Comparison of ENCODE assay signal across 8 cellular contexts in the genomic region with DNA sequence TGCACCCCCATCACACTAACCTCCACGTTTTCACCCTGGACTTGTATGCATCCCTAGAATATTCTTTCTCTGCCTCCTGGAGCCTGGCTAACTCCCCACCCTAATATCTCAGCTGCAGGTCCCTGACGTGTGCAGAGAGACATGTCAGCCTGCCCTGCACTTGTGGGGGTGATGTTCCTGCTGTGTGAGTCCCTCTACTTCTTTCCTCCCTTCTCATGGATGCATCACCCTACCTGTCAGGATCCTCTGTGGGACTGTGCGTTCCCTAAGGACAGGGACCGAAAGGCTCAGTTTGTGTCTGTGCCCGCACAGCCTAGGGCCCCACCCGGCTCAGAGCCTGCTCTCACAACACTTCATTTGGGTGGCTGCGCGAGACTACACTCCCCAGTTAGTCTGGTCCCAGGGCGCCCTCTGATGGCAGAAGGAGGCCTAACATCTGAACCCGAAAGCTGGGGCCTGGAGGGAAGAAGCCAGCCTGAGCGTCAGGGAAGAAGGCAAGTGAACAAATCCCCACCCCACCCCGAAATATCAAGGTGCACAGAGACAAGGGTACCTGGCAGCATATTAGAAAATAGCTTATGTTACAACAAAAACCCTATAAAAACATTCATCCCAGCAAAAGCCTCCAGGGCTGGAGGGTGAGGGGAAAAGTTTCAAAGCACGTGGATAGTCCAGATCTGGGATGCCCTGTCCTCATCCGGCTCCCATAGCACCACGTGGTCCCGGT. TPM values are rescaled to one million over a fixed set of nuclear protein-coding genes. Genes with fewer than 3 reads are reported as not detected.
DNase-seq lines count a peak whose midpoint lies in the region; ATAC-seq and TF ChIP-seq lines count a peak whose summit lies in the region.

No MANE protein-coding gene starts in this region.

- peaks cover 18% of the 10 kb centered on the region for H3K36me3 ChIP-seq in lower lobe of right lung

- H3K4me3 ChIP-seq in lower lobe of right lung, result peak overlapping the region; percentile 9

- TF ChIP-seq CTCF in lower lobe of right lung (IDR thresholded peaks at IDR 0.05), result peak; percentile 91

- no peaks in the 10 kb centered on the region for H3K27me3 Mint-ChIP-seq in dendritic cell treated with granulocyte-macrophage colony-stimulating factor and Interleukin-4, amounts not matched to agents 40 ng/mL and 50 ng/mL, for 4 days

- H3K4me3 Mint-ChIP-seq in dendritic cell treated with granulocyte-macrophage colony-stimulating factor and Interleukin-4, amounts not matched to agents 40 ng/mL and 50 ng/mL, for 4 days, result peak overlapping the region; percentile 58

- peaks cover 16% of the 10 kb centered on the region for H3K4me1 ChIP-seq in lower lobe of right lung

- intact Hi-C loops in dendritic cell treated with granulocyte-macrophage colony-stimulating factor and Interleukin-4, amounts not matched to agents 40 ng/mL and 50 ng/mL, for 4 days (cut with micrococcal nuclease), result loop anchor here (1.0 to 5.0 kb wide), 4 partner anchors 15 to 214 kb away; partner anchors contain the start of genes C1orf232, UBXN11 and ZNF593
- intact Hi-C loops in lower lobe of right lung (cut with DNase I), result no loop called here

- H3K27ac Mint-ChIP-seq in dendritic cell treated with granulocyte-macrophage colony-stimulating factor and Interleukin-4, amounts not matched to agents 40 ng/mL and 50 ng/mL, for 4 days, result peak overlapping the region; percentile 85

- no peaks in the 10 kb centered on the region for H3K9me3 Mint-ChIP-seq in dendritic cell treated with granulocyte-macrophage colony-stimulating factor and Interleukin-4, amounts not matched to agents 40 ng/mL and 50 ng/mL, for 4 days

- H3K27me3 ChIP-seq in lower lobe of right lung (ENCODE audit: low read depth), result no peaks in the 10 kb centered on the region

- ATAC-seq in HG03108 (IDR thresholded peaks at IDR 0.05; ENCODE audit: unreplicated experiment), result peak; percentile 35
- peak; percentile 86 to 92 for ATAC-seq in lower lobe of right lung
- no peak for ATAC-seq in HG03139 (IDR thresholded peaks at IDR 0.05; ENCODE audit: unreplicated experiment)

- H3K9me3 ChIP-seq in lower lobe of right lung, result no peaks in the 10 kb centered on the region

- H3K36me3 Mint-ChIP-seq in dendritic cell treated with granulocyte-macrophage colony-stimulating factor and Interleukin-4, amounts not matched to agents 40 ng/mL and 50 ng/mL, for 4 days (ENCODE audit: low read depth), result peaks cover 45% of the 10 kb centered on the region

- H3K27ac ChIP-seq in lower lobe of right lung, result peak overlapping the region; percentile 21

- DNase-seq in GM03348 (ENCODE audit: low spot score), result peak; percentile 94
- peak; percentile 95 for DNase-seq in NCI-H82 (lab: John Stamatoyannopoulos, UW)
- DNase-seq in activated CD4-positive, alpha-beta T cell treated with anti-CD3 and anti-CD28 coated beads, Interleukin-2, amount 50 U/mL, for 24 hours (ENCODE audit: low read depth in 1 of 2, low spot score in 1 of 2), result peak; percentile 96 to 97
- DNase-seq in lower lobe of right lung, result peak; percentile 93
- DNase-seq in stimulated activated CD4-positive, alpha-beta T cell treated with anti-CD3 and anti-CD28 coated beads, TNF-alpha, amount 100 ng/mL, for 24 hours (ENCODE audit: low read depth in 3 of 3), result peak; percentile 93 to 96 (median 93)

- H3K4me1 Mint-ChIP-seq in dendritic cell treated with granulocyte-macrophage colony-stimulating factor and Interleukin-4, amounts not matched to agents 40 ng/mL and 50 ng/mL, for 4 days (ENCODE audit: low read depth), result peaks cover 57% of the 10 kb centered on the region

RNA-seq across cellular contexts. Expression of gene CD52, which starts 3.7 kb away (rescaled TPM):
- 541 TPM for total RNA-seq in lower lobe of right lung

RNA-seq across cellular contexts. Expression of gene UBXN11, which starts 15.0 kb away (rescaled TPM):
- 65.1 TPM for total RNA-seq in lower lobe of right lung

RNA-seq across cellular contexts. Expression of gene CRYBG2, which starts 32.5 kb away (rescaled TPM):
- total RNA-seq in lower lobe of right lung, result 2.1 TPM

RNA-seq across cellular contexts. Expression of gene SH3BGRL3, which starts 41.6 kb away (rescaled TPM):
- 204 TPM for total RNA-seq in lower lobe of right lung

RNA-seq across cellular contexts. Expression of gene ZNF683, which starts 51.1 kb away (rescaled TPM):
- total RNA-seq in lower lobe of right lung, result 1.2 TPM
